ENCODE assay signal across 14 cellular contexts in genomic region chr3:38153986-38154608, GRCh38. TPM values are rescaled to one million over a fixed set of nuclear protein-coding genes. Genes with fewer than 3 reads are reported as not detected.
A peak's percentile ranks its signal among the peaks of the same experiment; 100 is the strongest.
DNase-seq lines count a peak whose midpoint lies in the region; ATAC-seq, FAIRE-seq and TF ChIP-seq lines count a peak whose summit lies in the region.
"Had no signal": no experiment of that assay in that cellular context is flagged by ENCODE, and none has a peak within 500 bp of the region (broad histone marks: within the 10 kb centered on the region; RNA-seq: fewer than 3 reads in every experiment).

No MANE protein-coding gene starts in this region.

- H3K27ac Mint-ChIP-seq in activated naive CD8-positive, alpha-beta T cell treated with anti-CD3 and anti-CD28 coated beads for 36 hours, result peak overlapping the region; percentile 65
- no peak overlapping the region for H3K27ac Mint-ChIP-seq in CD4-positive, alpha-beta T cell
- H3K27ac Mint-ChIP-seq: activated naive CD4-positive, alpha-beta T cell treated with anti-CD3 and anti-CD28 coated beads, Interleukin-2, amount 10 ng/mL, durations not matched to agents 7 days and 5 days; nephron had no signal

- no peak overlapping the region for H3K4me3 Mint-ChIP-seq in activated naive CD8-positive, alpha-beta T cell treated with anti-CD3 and anti-CD28 coated beads for 36 hours
- no peak overlapping the region for H3K4me3 Mint-ChIP-seq in CD4-positive, alpha-beta T cell
- H3K4me3 Mint-ChIP-seq: activated naive CD4-positive, alpha-beta T cell treated with anti-CD3 and anti-CD28 coated beads, Interleukin-2, amount 10 ng/mL, durations not matched to agents 7 days and 5 days; nephron had no signal

- peak overlapping the region; percentile 51 for H3K27ac ChIP-seq in ACC112 (ENCODE audit: low read depth, low read length)
- no peak overlapping the region for H3K27ac ChIP-seq in HCT116 (ENCODE audit: low read depth, low read length)
- peak overlapping the region; percentile 89 for H3K27ac ChIP-seq in keratinocyte (ENCODE audit: control insufficient read depth, insufficient read depth, low read length)
- no peak overlapping the region for H3K27ac ChIP-seq in CD4-positive, alpha-beta T cell (ENCODE audit: low read depth, low read length)

- DNase-seq in HCT116 (ENCODE audit: low read depth, low spot score), result no peak
- no peak for DNase-seq in activated naive CD8-positive, alpha-beta T cell treated with anti-CD3 and anti-CD28 coated beads for 36 hours
- DNase-seq in keratinocyte (ENCODE audit: low read depth, low spot score), result no peak
- DNase-seq in GM13977 (ENCODE audit: low spot score), result no peak
- no peak for DNase-seq in CD4-positive, alpha-beta T cell
- DNase-seq in middle frontal gyrus (ENCODE audit: extremely low spot score, low spot score), result no peak
- DNase-seq: activated naive CD4-positive, alpha-beta T cell treated with anti-CD3 and anti-CD28 coated beads, Interleukin-2, amount 10 ng/mL, durations not matched to agents 7 days and 5 days; DMS79; foreskin melanocyte; NCI-H1930; T-helper 2 cell had no signal

- no peaks in the 10 kb centered on the region for H4K20me1 ChIP-seq in HCT116 (ENCODE audit: insufficient read depth)
- no peaks in the 10 kb centered on the region for H4K20me1 ChIP-seq in keratinocyte (ENCODE audit: control insufficient read depth, extremely low read depth, insufficient read depth, low read length)

- TF ChIP-seq RAD21 in HCT116 (IDR thresholded peaks at IDR 0.05; ENCODE audit: low read depth), result no peak

- in situ Hi-C loops in GM13977 (cut with MboI; ENCODE audit: low pct_unique_long_range_greater_than_20kb, low sequenced_read_pairs, unreplicated experiment), result no loop called here

- intact Hi-C loops in HCT116 (cut with micrococcal nuclease), result no loop called here
- intact Hi-C loops in CD4-positive, alpha-beta T cell (cut with DNase I, micrococcal nuclease), result no loop called here

- H3K36me3 Mint-ChIP-seq in activated naive CD8-positive, alpha-beta T cell treated with anti-CD3 and anti-CD28 coated beads for 36 hours, result no peaks in the 10 kb centered on the region
- H3K36me3 Mint-ChIP-seq in CD4-positive, alpha-beta T cell (ENCODE audit: low read depth), result no peaks in the 10 kb centered on the region
- H3K36me3 Mint-ChIP-seq: activated naive CD4-positive, alpha-beta T cell treated with anti-CD3 and anti-CD28 coated beads, Interleukin-2, amount 10 ng/mL, durations not matched to agents 7 days and 5 days had no signal

- CTCF ChIA-PET in HCT116 (lab: Charles Lee), result interaction anchor here (3.0 kb wide), 2 partner anchors 9 to 11 kb away, joined by 9 to 10 read pairs; partner anchors contain the start of gene OXSR1
- CTCF ChIA-PET in CD4-positive, alpha-beta T cell (lab: Charles Lee), result interaction anchor here (2.1 kb wide), 1 partner anchor 9 kb away, joined by 7 read pairs; no protein-coding TSS in a partner anchor

- no peak for TF ChIP-seq POLR2A in HCT116 (IDR thresholded peaks at IDR 0.05; ENCODE audit: borderline replicate concordance, extremely low read depth, insufficient read depth, insufficient read length)

- no peaks in the 10 kb centered on the region for H3K9me3 Mint-ChIP-seq in activated naive CD8-positive, alpha-beta T cell treated with anti-CD3 and anti-CD28 coated beads for 36 hours
- no peaks in the 10 kb centered on the region for H3K9me3 Mint-ChIP-seq in CD4-positive, alpha-beta T cell
- H3K9me3 Mint-ChIP-seq: nephron had no signal

- H3K27me3 ChIP-seq in ACC112 (ENCODE audit: insufficient read depth, low read length) (no peaks in the 10 kb centered on the region), HCT116 (ENCODE audit: insufficient read depth, low read length) (no peaks in the 10 kb centered on the region), keratinocyte (ENCODE audit: control insufficient read depth, extremely low read depth, insufficient read depth, low read length) (no peaks in the 10 kb centered on the region)
- no peaks in the 10 kb centered on the region for H3K27me3 ChIP-seq in CD4-positive, alpha-beta T cell (ENCODE audit: control insufficient read depth, insufficient read depth, low read length)

- no peak overlapping the region for H2AFZ ChIP-seq in ACC112 (ENCODE audit: low read length, unreplicated experiment)
- no peak overlapping the region for H2AFZ ChIP-seq in HCT116 (ENCODE audit: low read depth, low read length, poor library complexity, severe bottlenecking)
- no peak overlapping the region for H2AFZ ChIP-seq in keratinocyte (ENCODE audit: control insufficient read depth, low read length)

- H3K4me3 ChIP-seq in ACC112 (ENCODE audit: low read depth, low read length) (no peak overlapping the region), HCT116 (replicated peaks in 1 of 2; ENCODE audit: low read depth in 1 of 2, low read length in 2 of 2) (no peak overlapping the region), keratinocyte (ENCODE audit: control insufficient read depth in 2 of 3, extremely low read depth in 1 of 3, insufficient read depth in 2 of 3, low read depth in 1 of 3, low read length in 3 of 3) (peak overlapping the region in 1 of 3 experiments; percentile 22)

- H3K9me3 ChIP-seq in HCT116 (ENCODE audit: control insufficient read depth in 1 of 2, insufficient read depth in 1 of 2, low read depth in 1 of 2, low read length in 2 of 2), result no peaks in the 10 kb centered on the region
- no peaks in the 10 kb centered on the region for H3K9me3 ChIP-seq in keratinocyte (ENCODE audit: control insufficient read depth, low read depth, low read length)
- no peaks in the 10 kb centered on the region for H3K9me3 ChIP-seq in CD4-positive, alpha-beta T cell (ENCODE audit: control insufficient read depth, low read length)

- H3K9ac ChIP-seq in HCT116 (ENCODE audit: low read length) (no peak overlapping the region), keratinocyte (ENCODE audit: control insufficient read depth, extremely low read depth, insufficient read depth, low read length) (peak overlapping the region; percentile 52)

- peak; percentile 88 for FAIRE-seq in keratinocyte (lab: Jason Lieb, UNC)

- no TSS peak for BruUV-seq in HCT116 (replicated peaks; lab: Mats Ljungman, UMichigan)

- H3K4me1 ChIP-seq in ACC112 (ENCODE audit: control insufficient read depth, insufficient read depth, low read length, unreplicated experiment), result peaks cover 18% of the 10 kb centered on the region
- H3K4me1 ChIP-seq in HCT116 (ENCODE audit: control insufficient read depth in 1 of 2, insufficient read depth in 2 of 2, low read length in 2 of 2), result peaks cover 6 to 27% of the 10 kb centered on the region in 2 experiments; a peak in 2 of 4 replicates
- peaks cover 64% of the 10 kb centered on the region for H3K4me1 ChIP-seq in keratinocyte (ENCODE audit: control insufficient read depth, extremely low read depth, insufficient read depth, low read length)

- H3K9me1 ChIP-seq in keratinocyte (ENCODE audit: control insufficient read depth, extremely low read depth, insufficient read depth, low read length), result no peaks in the 10 kb centered on the region

- H3K27me3 Mint-ChIP-seq in activated naive CD8-positive, alpha-beta T cell treated with anti-CD3 and anti-CD28 coated beads for 36 hours, result no peaks in the 10 kb centered on the region
- H3K27me3 Mint-ChIP-seq in CD4-positive, alpha-beta T cell, result no peaks in the 10 kb centered on the region
- H3K27me3 Mint-ChIP-seq: activated naive CD4-positive, alpha-beta T cell treated with anti-CD3 and anti-CD28 coated beads, Interleukin-2, amount 10 ng/mL, durations not matched to agents 7 days and 5 days had no signal

- H3K4me2 ChIP-seq in HCT116 (ENCODE audit: low read length) (no peak overlapping the region), keratinocyte (ENCODE audit: control insufficient read depth, extremely low read depth, insufficient read depth, low read depth, low read length) (peak overlapping the region; percentile 68)

- peaks cover 47% of the 10 kb centered on the region for H3K4me1 Mint-ChIP-seq in activated naive CD8-positive, alpha-beta T cell treated with anti-CD3 and anti-CD28 coated beads for 36 hours
- peaks cover 24% of the 10 kb centered on the region for H3K4me1 Mint-ChIP-seq in CD4-positive, alpha-beta T cell (ENCODE audit: low read depth)
- H3K4me1 Mint-ChIP-seq: nephron had no signal

- H3K79me2 ChIP-seq in ACC112 (ENCODE audit: control insufficient read depth, insufficient read depth, low read length, unreplicated experiment) (no peaks in the 10 kb centered on the region), HCT116 (ENCODE audit: insufficient read depth, low read length) (no peaks in the 10 kb centered on the region), keratinocyte (ENCODE audit: control insufficient read depth, insufficient read depth, low read length) (no peaks in the 10 kb centered on the region)

- RAD21 ChIA-PET in HCT116 (lab: Charles Lee; ENCODE audit: low non-redundant PET in 1 of 2, low total read pairs in 2 of 2, uncharacterized antibody in 2 of 2, unreplicated experiment in 2 of 2), result no interaction called here

- H3K36me3 ChIP-seq in ACC112 (ENCODE audit: insufficient read depth, low read length), result no peaks in the 10 kb centered on the region
- no peaks in the 10 kb centered on the region for H3K36me3 ChIP-seq in HCT116 (ENCODE audit: control insufficient read depth in 1 of 2, insufficient read depth in 2 of 2, low read length in 2 of 2)
- no peaks in the 10 kb centered on the region for H3K36me3 ChIP-seq in keratinocyte (ENCODE audit: control insufficient read depth in 2 of 2, extremely low read depth in 1 of 2, insufficient read depth in 2 of 2, low read length in 2 of 2)

- no peaks in the 10 kb centered on the region for H3K9me2 ChIP-seq in HCT116 (ENCODE audit: insufficient read depth)

- POLR2A ChIA-PET in HCT116 (lab: Charles Lee), result interaction anchor here (1.2 kb wide), 1 partner anchor 11 kb away, joined by 3 read pairs; the partner anchor contains the start of gene OXSR1
- POLR2A ChIA-PET in CD4-positive, alpha-beta T cell (lab: Charles Lee), result interaction anchor here (2.2 kb wide), 1 partner anchor 11 kb away, joined by 17 read pairs; the partner anchor contains the start of gene OXSR1

- dilution Hi-C loops in keratinocyte (cut with MboI; ENCODE audit: extremely low pct_ligation_motif_present, low sequenced_read_pairs), result no loop called here

- no peak for ATAC-seq in HCT116
- ATAC-seq in CD4-positive, alpha-beta T cell (ENCODE audit: poor library complexity), result no peak
- no peak for ATAC-seq in HG03139 (IDR thresholded peaks at IDR 0.05; ENCODE audit: unreplicated experiment)

- TF ChIP-seq CTCF in HCT116 (IDR thresholded peaks at IDR 0.05 in 2 of 3, conservative IDR thresholded peaks at IDR 0.05 in 1 of 3; ENCODE audit: borderline replicate concordance in 1 of 3, insufficient read depth in 1 of 3, low read depth in 2 of 3, low read length in 2 of 3), result no peak
- TF ChIP-seq CTCF in keratinocyte (optimal IDR thresholded peaks at IDR 0.05 in 1 of 3, IDR thresholded peaks at IDR 0.05 in 1 of 3, conservative IDR thresholded peaks at IDR 0.05 in 1 of 3; ENCODE audit: extremely low read depth in 1 of 3, insufficient read depth in 2 of 3, low read length in 3 of 3), result no peak
- no peak for TF ChIP-seq CTCF in GM13977 (IDR thresholded peaks at IDR 0.05; ENCODE audit: extremely low read depth, insufficient read depth, missing control alignments)
- TF ChIP-seq CTCF in CD4-positive, alpha-beta T cell (IDR thresholded peaks at IDR 0.05), result no peak

RNA-seq across cellular contexts. Expression of gene OXSR1, which starts 11.2 kb away (rescaled TPM):
- total RNA-seq in HCT116 (2021; ENCODE audit: unreplicated experiment), result 35.1 TPM
- polyA plus RNA-seq in HCT116 (2012), result 16.8 and 18.9 TPM in 2 replicates
- 10 to 100 TPM; 57.3 to 59.9 TPM for total RNA-seq in activated naive CD8-positive, alpha-beta T cell treated with anti-CD3 and anti-CD28 coated beads for 36 hours
- 60.8 to 77.0 TPM (median 61.9 TPM) in 3 replicates for polyA plus RNA-seq in keratinocyte
- 29.8 TPM for polyA plus RNA-seq in keratinocyte (2011; ENCODE audit: low read depth)
- polyA plus RNA-seq in keratinocyte (2011; cell fraction: cytosol; rRNA removed), result 44.6 and 75.2 TPM in 2 replicates
- 83.6 and 108 TPM in 2 replicates for polyA plus RNA-seq in keratinocyte (2011; cell fraction: nucleus; rRNA removed)
- polyA plus RNA-seq in keratinocyte (2012; ENCODE audit: low replicate concordance), result 50.3 and 54.7 TPM in 2 replicates
- polyA minus RNA-seq in keratinocyte, result 31.5 to 73.8 TPM (median 53.2 TPM) in 3 replicates
- 62.2 TPM for polyA minus RNA-seq in keratinocyte (2011; cell fraction: cytosol; rRNA and poly(A)+ RNA removed)
- 59.6 and 108 TPM in 2 replicates for polyA minus RNA-seq in keratinocyte (2011; cell fraction: nucleus; rRNA and poly(A)+ RNA removed)
- 10 to 100 TPM; 28.3 to 30.3 TPM for total RNA-seq in CD4-positive, alpha-beta T cell

RNA-seq across cellular contexts. Expression of gene MYD88, which starts 15.6 kb away (rescaled TPM):
- total RNA-seq in HCT116 (2021; ENCODE audit: unreplicated experiment), result 14.8 TPM
- polyA plus RNA-seq in HCT116 (2012), result 14.3 and 14.4 TPM in 2 replicates
- 10 to 100 TPM; 46.2 to 48.0 TPM for total RNA-seq in activated naive CD8-positive, alpha-beta T cell treated with anti-CD3 and anti-CD28 coated beads for 36 hours
- polyA plus RNA-seq in keratinocyte, result 44.0 to 72.8 TPM (median 46.2 TPM) in 3 replicates
- polyA plus RNA-seq in keratinocyte (2011; ENCODE audit: low read depth), result 52.8 TPM
- polyA plus RNA-seq in keratinocyte (2011; cell fraction: cytosol; rRNA removed), result 58.1 and 67.4 TPM in 2 replicates
- polyA plus RNA-seq in keratinocyte (2011; cell fraction: nucleus; rRNA removed), result 71.4 and 90.1 TPM in 2 replicates
- polyA plus RNA-seq in keratinocyte (2012; ENCODE audit: low replicate concordance), result 34.0 and 52.2 TPM in 2 replicates
- 92.9 to 153 TPM (median 123 TPM) in 3 replicates for polyA minus RNA-seq in keratinocyte
- 42.6 TPM for polyA minus RNA-seq in keratinocyte (2011; cell fraction: cytosol; rRNA and poly(A)+ RNA removed)
- polyA minus RNA-seq in keratinocyte (2011; cell fraction: nucleus; rRNA and poly(A)+ RNA removed), result 34.7 and 46.8 TPM in 2 replicates
- total RNA-seq in CD4-positive, alpha-beta T cell, result 10 to 100 TPM; 26.9 to 27.2 TPM

RNA-seq across cellular contexts. Expression of gene ACAA1, which starts 17.2 kb away (rescaled TPM):
- 49.0 TPM for total RNA-seq in HCT116 (2021; ENCODE audit: unreplicated experiment)
- 44.2 and 46.8 TPM in 2 replicates for polyA plus RNA-seq in HCT116 (2012)
- total RNA-seq in activated naive CD8-positive, alpha-beta T cell treated with anti-CD3 and anti-CD28 coated beads for 36 hours, result 10 to 100 TPM; 69.0 to 70.2 TPM
- 81.4 to 125 TPM (median 85.3 TPM) in 3 replicates for polyA plus RNA-seq in keratinocyte
- polyA plus RNA-seq in keratinocyte (2011; ENCODE audit: low read depth), result 29.4 TPM
- polyA plus RNA-seq in keratinocyte (2011; cell fraction: cytosol; rRNA removed), result 62.3 and 109 TPM in 2 replicates
- 152 and 169 TPM in 2 replicates for polyA plus RNA-seq in keratinocyte (2011; cell fraction: nucleus; rRNA removed)
- 47.3 and 77.6 TPM in 2 replicates for polyA plus RNA-seq in keratinocyte (2012; ENCODE audit: low replicate concordance)
- 58.6 to 84.3 TPM (median 73.0 TPM) in 3 replicates for polyA minus RNA-seq in keratinocyte
- 81.5 TPM for polyA minus RNA-seq in keratinocyte (2011; cell fraction: cytosol; rRNA and poly(A)+ RNA removed)
- 42.1 and 47.1 TPM in 2 replicates for polyA minus RNA-seq in keratinocyte (2011; cell fraction: nucleus; rRNA and poly(A)+ RNA removed)
- total RNA-seq in CD4-positive, alpha-beta T cell, result 10 to 100 TPM; 56.4 to 58.9 TPM

Comparison
In these comparisons a context has a peak if more than half of its experiments do, and no peak if none do; other contexts are left out.
1. H3K27ac ChIP-seq: peak in ACC112 (single experiment) and keratinocyte (single experiment); none in HCT116 (single experiment) and CD4-positive, alpha-beta T cell (single experiment).